28 cellular contexts compared by ENCODE assay signal in the genomic region with DNA sequence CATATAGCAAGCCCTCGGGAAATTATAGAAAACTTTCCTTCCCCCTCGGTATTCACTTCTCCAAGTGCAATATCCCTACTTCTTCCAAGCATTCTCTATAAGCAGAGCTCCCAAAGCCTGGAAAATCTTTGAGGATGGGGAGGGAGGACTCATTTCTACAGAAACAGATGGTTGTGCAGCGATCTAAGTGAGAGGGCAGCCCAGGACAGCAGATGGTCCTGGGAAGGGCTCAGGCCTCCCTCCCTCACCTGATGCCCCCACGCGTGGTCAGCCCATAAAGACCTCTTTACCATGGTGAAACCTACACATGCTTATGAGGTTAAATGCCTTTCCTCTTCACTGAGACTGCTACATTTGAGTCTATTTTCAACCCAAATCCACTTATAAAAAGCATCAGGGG.
"Had no signal": no experiment of that assay in that cellular context is flagged by ENCODE, and none has a peak within 500 bp of the region (broad histone marks: within the 10 kb centered on the region; RNA-seq: fewer than 3 reads in every experiment).

No MANE protein-coding gene starts in this region.

- H3K4me2 ChIP-seq: neural progenitor cell had no signal

- H2AFZ ChIP-seq: neural progenitor cell had no signal

- H3K4me1 ChIP-seq: left lung, lower lobe of right lung, neural progenitor cell, pancreas, prostate gland, stomach, testis, thyroid gland, transverse colon, upper lobe of left lung had no signal

- H3K36me3 ChIP-seq: left lung, lower lobe of right lung, neural progenitor cell, pancreas, prostate gland, stomach, thyroid gland, transverse colon, upper lobe of left lung, vagina had no signal

- H3K9ac ChIP-seq: neural progenitor cell had no signal

- H3K9me3 ChIP-seq: lower lobe of right lung, pancreas, prostate gland, testis, thyroid gland, transverse colon, upper lobe of left lung, vagina had no signal

- DNase-seq: hippocampal formation; kidney glomerular epithelial cell; left cardiac atrium; left lung; lower lobe of right lung; mammary epithelial cell; mesenchymal stem cell; naive thymus-derived CD8-positive, alpha-beta T cell; pancreas; posterior cingulate gyrus; retina; right cardiac atrium; stimulated activated CD4-positive, alpha-beta T cell treated with anti-CD3 and anti-CD28 coated beads, Interleukin-12 subunit alpha, Interleukin-12 subunit beta, amount 100 ng/mL, for 4 hours; stimulated activated CD4-positive, alpha-beta T cell treated with anti-CD3 and anti-CD28 coated beads, Interleukin-15, amount 100 ng/mL, for 24 hours; stimulated activated CD4-positive, alpha-beta T cell treated with anti-CD3 and anti-CD28 coated beads, Interleukin-2, amount 100 ng/mL, for 24 hours; stimulated activated CD4-positive, alpha-beta T cell treated with anti-CD3 and anti-CD28 coated beads, Interleukin-4, amount 100 ng/mL, for 1 hour; stimulated activated naive B cell treated with anti-CD40 and anti-IgM and Interleukin-4, amounts not matched to agents 10 μg/mL and 1 μg/mL and 100 μg/mL, for 72 hours; stimulated activated naive CD8-positive, alpha-beta T cell treated with anti-CD3 and anti-CD28 coated beads, Interleukin-15, Interleukin-2, amounts not matched to agents 100 U/mL and 50 U/mL, for 24 hours; stomach; testis; thyroid gland; transverse colon; upper lobe of left lung had no signal

- ATAC-seq: left cardiac atrium; left lung; lower lobe of right lung; naive thymus-derived CD8-positive, alpha-beta T cell; pancreas; right cardiac atrium; sciatic nerve; stimulated activated naive B cell treated with anti-CD40 and anti-IgM and Interleukin-4, amounts not matched to agents 10 μg/mL and 1 μg/mL and 100 μg/mL, for 72 hours; stimulated activated naive CD8-positive, alpha-beta T cell treated with anti-CD3 and anti-CD28 coated beads, Interleukin-15, Interleukin-2, amounts not matched to agents 100 U/mL and 50 U/mL, for 24 hours had no signal

- H3K27me3 ChIP-seq: left lung, neural progenitor cell, pancreas, stomach, testis, thyroid gland, transverse colon, upper lobe of left lung, vagina had no signal

- H3K27ac ChIP-seq: left lung, lower lobe of right lung, neural progenitor cell, pancreas, prostate gland, skin epidermis, stomach, testis, thyroid gland, transverse colon, upper lobe of left lung, vagina had no signal

- H3K4me3 ChIP-seq: left lung, lower lobe of right lung, neural progenitor cell, pancreas, prostate gland, skin epidermis, stomach, testis, thyroid gland, transverse colon, upper lobe of left lung, vagina had no signal
